In the genomic region with DNA sequence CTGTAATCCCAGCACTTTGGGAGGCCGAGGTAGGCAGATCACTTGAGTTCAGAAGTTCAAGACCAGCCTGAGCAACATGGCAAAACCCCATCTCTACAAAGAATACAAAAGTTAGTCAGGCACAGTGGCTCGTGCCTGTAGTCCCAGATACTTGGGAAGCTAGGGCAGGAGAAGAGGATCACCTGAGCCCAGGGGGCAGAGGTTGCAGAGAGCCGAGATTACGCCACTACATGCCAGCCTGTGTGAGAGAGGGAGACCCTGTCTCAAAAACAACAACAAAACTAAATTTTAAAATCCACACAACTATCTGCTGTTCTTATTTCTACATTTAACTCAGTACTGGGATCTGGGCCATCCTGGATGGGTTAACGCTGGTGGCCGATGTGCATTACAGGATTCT, we compare ENCODE assay signal across 25 cellular contexts.
"Had no signal": no experiment of that assay in that cellular context is flagged by ENCODE, and none has a peak within 500 bp of the region (broad histone marks: within the 10 kb centered on the region; RNA-seq: fewer than 3 reads in every experiment).

No MANE protein-coding gene starts in this region.

- H3K27ac ChIP-seq: ascending aorta, coronary artery, esophagus muscularis mucosa, foreskin keratinocyte, left ventricle myocardium inferior, pancreas, psoas muscle, testis, transverse colon, VCaP had no signal

- H3K27me3 Mint-ChIP-seq: activated naive CD8-positive, alpha-beta T cell; activated T-cell treated with anti-CD3 and anti-CD28 coated beads, Interleukin-2, amount 50 U/mL, for 24 hours; brain; stimulated activated naive B cell treated with anti-CD40 and anti-IgM and Interleukin-4, amounts not matched to agents 10 μg/mL and 1 μg/mL and 100 μg/mL, for 72 hours had no signal

- H3K4me3 Mint-ChIP-seq: activated naive CD8-positive, alpha-beta T cell; activated T-cell treated with anti-CD3 and anti-CD28 coated beads, Interleukin-2, amount 50 U/mL, for 24 hours; brain; nephron; stimulated activated naive B cell treated with anti-CD40 and anti-IgM and Interleukin-4, amounts not matched to agents 10 μg/mL and 1 μg/mL and 100 μg/mL, for 72 hours had no signal

- H3K4me3 ChIP-seq: ascending aorta, cardiac muscle cell, coronary artery, esophagus muscularis mucosa, left ventricle myocardium inferior, mucosa of descending colon, pancreas, psoas muscle, smooth muscle cell, testis, transverse colon had no signal

- H3K9me3 Mint-ChIP-seq: activated T-cell treated with anti-CD3 and anti-CD28 coated beads, Interleukin-2, amount 50 U/mL, for 24 hours; activated T-helper 2 cell treated with anti-CD3 and anti-CD28 coated beads, Interferon-gamma antibody, Interleukin-2, Interleukin-4, amounts not matched to agents 10 μg/mL and 5 μg/mL and 100 μg/mL, durations not matched to agents 14 hours and 24 hours and 36 hours; brain; nephron; stimulated activated naive B cell treated with anti-CD40 and anti-IgM and Interleukin-4, amounts not matched to agents 10 μg/mL and 1 μg/mL and 100 μg/mL, for 72 hours had no signal

- DNase-seq: activated CD4-positive, alpha-beta T cell treated with anti-CD3 and anti-CD28 coated beads for 48 hours; activated CD4-positive, alpha-beta T cell treated with anti-CD3 and anti-CD28 coated beads, Interleukin-2, amount 50 U/mL, for 48 hours; activated CD8-positive, alpha-beta memory T cell treated with anti-CD3 and anti-CD28 coated beads, Interleukin-2, amount 50 U/mL, for 48 hours; activated T-cell treated with anti-CD3 and anti-CD28 coated beads, Interleukin-2, amount 50 U/mL, for 24 hours; foreskin keratinocyte; left ventricle myocardium inferior; mucosa of descending colon; pancreas; psoas muscle; stimulated activated CD4-positive, alpha-beta T cell treated with anti-CD3 and anti-CD28 coated beads, Interleukin-2, amount 100 ng/mL, for 24 hours; stimulated activated naive B cell treated with anti-CD40 and anti-IgM and Interleukin-4, amounts not matched to agents 10 μg/mL and 1 μg/mL and 100 μg/mL, for 72 hours; T-helper 9 cell; testis; transverse colon had no signal

- H3K4me1 ChIP-seq: foreskin keratinocyte, left ventricle myocardium inferior, pancreas had no signal

- H3K27ac Mint-ChIP-seq: activated T-cell treated with anti-CD3 and anti-CD28 coated beads, Interleukin-2, amount 50 U/mL, for 24 hours; activated T-helper 2 cell treated with anti-CD3 and anti-CD28 coated beads, Interferon-gamma antibody, Interleukin-2, Interleukin-4, amounts not matched to agents 10 μg/mL and 5 μg/mL and 100 μg/mL, durations not matched to agents 14 hours and 24 hours and 36 hours; nephron; stimulated activated naive B cell treated with anti-CD40 and anti-IgM and Interleukin-4, amounts not matched to agents 10 μg/mL and 1 μg/mL and 100 μg/mL, for 72 hours had no signal

- H3K27me3 ChIP-seq: ascending aorta, cardiac muscle cell, esophagus muscularis mucosa, foreskin keratinocyte, pancreas, testis, transverse colon had no signal

- ATAC-seq: activated CD4-positive, CD25-positive, alpha-beta regulatory T cell treated with anti-CD3 and anti-CD28 coated beads, Interleukin-2, amount 50 U/mL, for 24 hours; foreskin keratinocyte; mucosa of descending colon; pancreas; psoas muscle; stimulated activated naive B cell treated with anti-CD40 and anti-IgM and Interleukin-4, amounts not matched to agents 10 μg/mL and 1 μg/mL and 100 μg/mL, for 72 hours had no signal

- H3K4me1 Mint-ChIP-seq: brain; nephron; stimulated activated naive B cell treated with anti-CD40 and anti-IgM and Interleukin-4, amounts not matched to agents 10 μg/mL and 1 μg/mL and 100 μg/mL, for 72 hours had no signal

- H3K9me3 ChIP-seq: ascending aorta, esophagus muscularis mucosa, left ventricle myocardium inferior, mucosa of descending colon, pancreas, psoas muscle, testis, transverse colon had no signal
